17 cellular contexts compared by ENCODE assay signal in the genomic region with DNA sequence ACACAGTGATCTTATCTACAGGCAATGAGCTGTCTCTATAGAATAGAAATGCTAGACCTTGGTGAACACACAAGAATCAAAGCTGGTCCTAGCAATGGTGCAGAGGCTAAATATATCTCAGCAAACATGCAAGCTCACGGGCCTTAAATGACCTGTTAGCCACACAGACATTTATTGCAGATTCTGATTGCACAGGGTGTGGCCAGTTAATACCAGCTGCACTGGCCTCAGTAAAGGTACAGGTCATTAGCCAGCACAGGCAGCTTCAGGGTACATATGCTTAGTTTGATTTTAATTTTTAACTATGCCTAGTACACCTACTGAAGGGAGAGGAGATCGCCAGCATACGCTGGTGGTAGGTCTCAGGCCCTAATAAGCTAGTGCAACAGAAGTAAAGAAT.
"Had no signal": no experiment of that assay in that cellular context is flagged by ENCODE, and none has a peak within 500 bp of the region (broad histone marks: within the 10 kb centered on the region; RNA-seq: fewer than 3 reads in every experiment).

No MANE protein-coding gene starts in this region.

- H3K4me3 Mint-ChIP-seq: activated T-cell treated with anti-CD3 and anti-CD28 coated beads, Interleukin-2, amount 50 U/mL, for 4 hours; memory B cell; naive thymus-derived CD4-positive, alpha-beta T cell; neural progenitor cell; stimulated activated naive CD8-positive, alpha-beta T cell treated with anti-CD3 and anti-CD28 coated beads, Interleukin-15, Interleukin-2, amounts not matched to agents 100 ng/mL and 50 ng/mL, for 24 hours had no signal

- H3K36me3 Mint-ChIP-seq: memory B cell; naive thymus-derived CD4-positive, alpha-beta T cell; neural progenitor cell had no signal

- H3K27me3 Mint-ChIP-seq: memory B cell; naive thymus-derived CD4-positive, alpha-beta T cell; progenitor cell of endocrine pancreas; stimulated activated naive CD8-positive, alpha-beta T cell treated with anti-CD3 and anti-CD28 coated beads, Interleukin-15, Interleukin-2, amounts not matched to agents 100 ng/mL and 50 ng/mL, for 24 hours had no signal

- ATAC-seq: activated T-cell treated with anti-CD3 and anti-CD28 coated beads, Interleukin-2, amount 50 U/mL, for 4 hours; naive thymus-derived CD4-positive, alpha-beta T cell had no signal

- H3K4me3 ChIP-seq: coronary artery, neural progenitor cell, right atrium auricular region, suprapubic skin, transverse colon, vagina had no signal

- H3K27me3 ChIP-seq: neural progenitor cell, right atrium auricular region, suprapubic skin, transverse colon, vagina had no signal

- H3K27ac ChIP-seq: coronary artery, neural progenitor cell, right atrium auricular region, suprapubic skin, transverse colon, vagina had no signal

- DNase-seq: activated CD4-positive, alpha-beta T cell treated with anti-CD3 and anti-CD28 coated beads, Interleukin-2, amount 50 U/mL, for 1 hour; activated CD8-positive, alpha-beta memory T cell treated with anti-CD3 and anti-CD28 coated beads, Interleukin-2, amount 50 U/mL, for 4 hours; activated effector memory CD4-positive, alpha-beta T cell treated with Interleukin-2 at 50 U/mL for 16 hours; activated naive CD4-positive, alpha-beta T cell treated with anti-CD3 and anti-CD28 coated beads, Interleukin-2, amount 50 U/mL, for 16 hours; activated T-cell treated with anti-CD3 and anti-CD28 coated beads, Interleukin-2, amount 50 U/mL, for 4 hours; aorta; erythroblast; naive thymus-derived CD4-positive, alpha-beta T cell; transverse colon had no signal

- H3K4me1 Mint-ChIP-seq: memory B cell had no signal

- H3K9me3 Mint-ChIP-seq: neural progenitor cell had no signal

- H3K36me3 ChIP-seq: neural progenitor cell, right atrium auricular region, suprapubic skin, transverse colon, vagina had no signal

- H3K27ac Mint-ChIP-seq: memory B cell; naive thymus-derived CD4-positive, alpha-beta T cell; neural progenitor cell; progenitor cell of endocrine pancreas; stimulated activated naive CD8-positive, alpha-beta T cell treated with anti-CD3 and anti-CD28 coated beads, Interleukin-15, Interleukin-2, amounts not matched to agents 100 ng/mL and 50 ng/mL, for 24 hours had no signal
